Comparison of ENCODE assay signal across 14 cellular contexts in the genomic region with DNA sequence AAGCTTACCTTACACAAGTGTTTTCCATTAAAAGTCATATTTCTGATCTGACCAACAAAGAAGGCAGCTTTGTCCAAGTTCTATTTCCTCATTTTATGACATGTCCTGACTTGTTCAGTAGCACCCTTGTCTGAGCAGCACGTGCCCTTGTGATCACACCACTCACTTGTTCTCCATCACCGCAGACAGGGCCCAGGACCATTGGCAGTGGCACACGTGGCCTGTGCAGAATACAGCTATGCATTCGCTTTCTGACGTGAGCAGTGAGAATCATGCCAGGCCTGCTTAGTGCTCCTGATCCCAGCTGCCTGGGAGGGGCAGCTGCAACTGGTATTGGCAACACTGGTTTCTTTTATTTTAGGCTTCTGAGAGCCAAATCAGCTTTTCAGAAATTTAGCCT.
DNase-seq lines count a peak whose midpoint lies in the region.
"Had no signal": no experiment of that assay in that cellular context is flagged by ENCODE, and none has a peak within 500 bp of the region (broad histone marks: within the 10 kb centered on the region; RNA-seq: fewer than 3 reads in every experiment).

No MANE protein-coding gene starts in this region.

- peaks cover 0 to 30% (median 2%) of the 10 kb centered on the region in 10 experiments; a peak in 9 of 20 replicates for H3K4me1 ChIP-seq in BLaER1 treated with 17β-estradiol and CSF1 and Interleukin-3, amounts not matched to agents 10 nM and 100 nM
- H3K4me1 ChIP-seq: Peyer's patch had no signal

- peak overlapping the region in 5 of 11 experiments; percentile 16 to 54 (median 38); a peak in 7 of 22 replicates for H3K4me2 ChIP-seq in BLaER1 treated with 17β-estradiol and CSF1 and Interleukin-3, amounts not matched to agents 10 nM and 100 nM
- H3K4me2 ChIP-seq: KMS-11 had no signal

- H3K36me3 ChIP-seq in BLaER1 treated with 17β-estradiol and CSF1 and Interleukin-3, amounts not matched to agents 10 nM and 100 nM: no peaks in the 10 kb centered on the region
- H3K36me3 ChIP-seq: Peyer's patch had no signal

- H4K20me1 ChIP-seq in BLaER1 treated with 17β-estradiol and CSF1 and Interleukin-3, amounts not matched to agents 10 nM and 100 nM: no peaks in the 10 kb centered on the region

- H3K27ac ChIP-seq in BLaER1 treated with 17β-estradiol and CSF1 and Interleukin-3, amounts not matched to agents 10 nM and 100 nM: peak overlapping the region in 8 of 11 experiments; percentile 10 to 70 (median 42); a peak in 13 of 22 replicates
- H3K27ac ChIP-seq: KMS-11, Peyer's patch had no signal

- no peak overlapping the region for H3K4me3 ChIP-seq in BLaER1 treated with 17β-estradiol and CSF1 and Interleukin-3, amounts not matched to agents 10 nM and 100 nM
- H3K4me3 ChIP-seq: Peyer's patch had no signal

- no peak overlapping the region for H3K9ac ChIP-seq in BLaER1 treated with 17β-estradiol and CSF1 and Interleukin-3, amounts not matched to agents 10 nM and 100 nM
- H3K9ac ChIP-seq: KMS-11 had no signal

- H3K9me3 ChIP-seq in BLaER1 treated with 17β-estradiol and CSF1 and Interleukin-3, amounts not matched to agents 10 nM and 100 nM (replicated peaks in 1 of 11): peaks cover 0 to 6% (median 0%) of the 10 kb centered on the region in 11 experiments; a peak in 1 of 22 replicates
- H3K9me3 ChIP-seq: Peyer's patch had no signal

- H3K27me3 ChIP-seq in BLaER1 treated with 17β-estradiol and CSF1 and Interleukin-3, amounts not matched to agents 10 nM and 100 nM: no peaks in the 10 kb centered on the region
- H3K27me3 ChIP-seq: Peyer's patch had no signal

- DNase-seq in NOMO-1 (lab: John Stamatoyannopoulos, UW; ENCODE audit: unreplicated experiment in 2 of 2) (peak; percentile 33 to 75), fibroblast of gingiva (ENCODE audit: low read depth) (peak; percentile 12), middle frontal gyrus (ENCODE audit: extremely low spot score, low spot score) (peak; percentile 20), Kasumi-1 (lab: John Stamatoyannopoulos, UW) (no peak), LoVo (ENCODE audit: low spot score) (no peak), kidney glomerular epithelial cell (lab: John Stamatoyannopoulos, UW) (no peak)
- DNase-seq in stimulated activated CD4-positive, alpha-beta T cell treated with anti-CD3 and anti-CD28 coated beads, Interleukin-4, amount 100 ng/mL, for 24 hours: no peak
- DNase-seq: effector memory CD4-positive, alpha-beta T cell; EL; NCI-H2171; Peyer's patch; T1000 had no signal

Comparison
In these comparisons a context has a peak if more than half of its experiments do, and no peak if none do; other contexts are left out.
1. DNase-seq: peak in NOMO-1 (2 of 2), fibroblast of gingiva (single experiment) and middle frontal gyrus (single experiment); none in Kasumi-1 (0 of 2), LoVo (single experiment), kidney glomerular epithelial cell (single experiment) and stimulated activated CD4-positive, alpha-beta T cell treated with anti-CD3 and anti-CD28 coated beads, Interleukin-4, amount 100 ng/mL, for 24 hours (single experiment).